In genomic region chr12:94074216-94074969, GRCh38 we compare ENCODE assay signal across 11 cellular contexts.
DNase-seq lines count a peak whose midpoint lies in the region; TF ChIP-seq lines count a peak whose summit lies in the region.
"Had no signal": no experiment of that assay in that cellular context is flagged by ENCODE, and none has a peak within 500 bp of the region (broad histone marks: within the 10 kb centered on the region; RNA-seq: fewer than 3 reads in every experiment).

No MANE protein-coding gene starts in this region.

- peaks cover 16% of the 10 kb centered on the region for H3K4me1 Mint-ChIP-seq in chondrocyte (ENCODE audit: low read depth)
- H3K4me1 Mint-ChIP-seq: memory B cell had no signal

- no peaks in the 10 kb centered on the region for H3K79me1 ChIP-seq in mesendoderm (ENCODE audit: low read length)

- peak overlapping the region; percentile 71 for H4K5ac ChIP-seq in mesendoderm (ENCODE audit: low read length)

- H2BK120ac ChIP-seq in mesendoderm (ENCODE audit: low read depth, low read length), result no peak overlapping the region

- H3K79me2 ChIP-seq in GM23248 (ENCODE audit: insufficient read depth) (no peaks in the 10 kb centered on the region), mesendoderm (ENCODE audit: control insufficient read depth, insufficient read depth, low read length) (no peaks in the 10 kb centered on the region), OCI-LY7 (ENCODE audit: insufficient read depth, low read depth, low read length) (no peaks in the 10 kb centered on the region)
- H3K79me2 ChIP-seq: hepatocyte had no signal

- peak overlapping the region; percentile 66 for H3K9ac ChIP-seq in GM23248
- no peak overlapping the region for H3K9ac ChIP-seq in mesendoderm (ENCODE audit: low read length)
- H3K9ac ChIP-seq in stomach smooth muscle (ENCODE audit: low read length in 2 of 2), result peak overlapping the region; percentile 67 to 84

- peak overlapping the region; percentile 73 for H2AFZ ChIP-seq in GM23248
- no peak overlapping the region for H2AFZ ChIP-seq in OCI-LY7 (ENCODE audit: low read length)
- H2AFZ ChIP-seq: hepatocyte had no signal

- peaks cover 22% of the 10 kb centered on the region for H3K4me1 ChIP-seq in GM23248 (ENCODE audit: insufficient read depth)
- H3K4me1 ChIP-seq in mesendoderm (ENCODE audit: control insufficient read depth, low read depth, low read length), result peaks cover 16% of the 10 kb centered on the region
- peaks cover 16% of the 10 kb centered on the region for H3K4me1 ChIP-seq in stomach smooth muscle (ENCODE audit: control insufficient read depth, insufficient read depth, low read length)
- no peaks in the 10 kb centered on the region for H3K4me1 ChIP-seq in OCI-LY7 (ENCODE audit: insufficient read depth, low read length, poor library complexity, severe bottlenecking)
- H3K4me1 ChIP-seq in BE2C, result no peaks in the 10 kb centered on the region

- H3K23ac ChIP-seq in mesendoderm (ENCODE audit: low read length), result no peak overlapping the region

- TF ChIP-seq CTCF in chondrocyte (IDR thresholded peaks at IDR 0.05) (no peak), OCI-LY7 (conservative IDR thresholded peaks at IDR 0.05; ENCODE audit: low read length) (no peak), BE2C (IDR thresholded peaks at IDR 0.05; ENCODE audit: low read depth, low read length) (no peak)

- H3K9me2 ChIP-seq in GM23248 (ENCODE audit: insufficient read depth) (no peaks in the 10 kb centered on the region), OCI-LY7 (ENCODE audit: insufficient read depth, low read length) (no peaks in the 10 kb centered on the region)

- H3K27me3 ChIP-seq in GM23248 (replicated peaks; ENCODE audit: insufficient read depth) (no peaks in the 10 kb centered on the region), mesendoderm (ENCODE audit: insufficient read depth, low read length, poor library complexity) (no peaks in the 10 kb centered on the region), stomach smooth muscle (ENCODE audit: control insufficient read depth in 1 of 2, insufficient read depth in 2 of 2, low read length in 2 of 2) (no peaks in the 10 kb centered on the region), BE2C (no peaks in the 10 kb centered on the region)
- H3K27me3 ChIP-seq: hepatocyte had no signal

- no peak overlapping the region for H3K4me3 Mint-ChIP-seq in chondrocyte (ENCODE audit: unreplicated experiment)
- H3K4me3 Mint-ChIP-seq: memory B cell had no signal

- in situ Hi-C loops in GM23248 (cut with MboI), result no loop called here

- POLR2A ChIA-PET in OCI-LY7 (lab: Charles Lee), result interaction anchor here (0.9 kb wide), 1 partner anchor 14 kb away, joined by 11 read pairs; no protein-coding TSS in a partner anchor

- H3K4ac ChIP-seq in mesendoderm (ENCODE audit: low read depth, low read length), result no peak overlapping the region

- H3K4me2 ChIP-seq in GM23248 (ENCODE audit: unreplicated experiment), result peak overlapping the region; percentile 78
- H3K4me2 ChIP-seq in mesendoderm (ENCODE audit: low read length), result no peak overlapping the region
- no peak overlapping the region for H3K4me2 ChIP-seq in OCI-LY7 (ENCODE audit: low read length)
- H3K4me2 ChIP-seq: hepatocyte had no signal

- H3K27ac Mint-ChIP-seq in chondrocyte (ENCODE audit: unreplicated experiment), result peak overlapping the region; percentile 8
- H3K27ac Mint-ChIP-seq: memory B cell had no signal

- H3K27me3 Mint-ChIP-seq in chondrocyte (ENCODE audit: low read depth), result peaks cover 3% of the 10 kb centered on the region

- no peaks in the 10 kb centered on the region for H3K36me3 Mint-ChIP-seq in chondrocyte (ENCODE audit: low read depth)
- H3K36me3 Mint-ChIP-seq: memory B cell had no signal

- BruUV-seq in OCI-LY7 (replicated peaks; lab: Mats Ljungman, UMichigan), result no TSS peak

- H3K9me3 ChIP-seq in GM23248 (ENCODE audit: low read depth) (no peaks in the 10 kb centered on the region), stomach smooth muscle (ENCODE audit: control insufficient read depth in 2 of 2, low read length in 2 of 2) (no peaks in the 10 kb centered on the region), OCI-LY7 (ENCODE audit: low read length) (no peaks in the 10 kb centered on the region), BE2C (no peaks in the 10 kb centered on the region)
- H3K9me3 ChIP-seq: HAP-1 had no signal

- H4K20me1 ChIP-seq in GM23248 (ENCODE audit: insufficient read depth), result no peaks in the 10 kb centered on the region
- no peaks in the 10 kb centered on the region for H4K20me1 ChIP-seq in OCI-LY7 (ENCODE audit: insufficient read depth, low read length)

- H3K9me3 Mint-ChIP-seq in chondrocyte (ENCODE audit: low read depth), result no peaks in the 10 kb centered on the region
- H3K9me3 Mint-ChIP-seq: memory B cell had no signal

- peak; percentile 69 for DNase-seq in GM23248
- DNase-seq in chondrocyte (ENCODE audit: low spot score), result no peak
- no peak for DNase-seq in mesendoderm
- no peak for DNase-seq in activated naive CD4-positive, alpha-beta T cell treated with anti-CD3 and anti-CD28 coated beads, Interleukin-2, amount 50 U/mL, for 16 hours
- no peak for DNase-seq in OCI-LY7 (ENCODE audit: low spot score)
- DNase-seq in BE2C, result no peak
- DNase-seq in middle frontal gyrus (ENCODE audit: extremely low spot score, low spot score), result no peak

- intact Hi-C loops in OCI-LY7 (cut with micrococcal nuclease; ENCODE audit: unreplicated experiment), result no loop called here

- no peak overlapping the region for H3K18ac ChIP-seq in mesendoderm (ENCODE audit: low read length)

- no peak overlapping the region for H2AK5ac ChIP-seq in mesendoderm (ENCODE audit: low read length)

- CTCF ChIA-PET in OCI-LY7 (lab: Charles Lee; ENCODE audit: unreplicated experiment), result interaction anchor here (0.6 kb wide), 1 partner anchor 119 kb away, joined by 3 read pairs; no protein-coding TSS in a partner anchor

- H3K27ac ChIP-seq in GM23248 (peak overlapping the region; percentile 78), mesendoderm (ENCODE audit: low read depth, low read length) (no peak overlapping the region), stomach smooth muscle (ENCODE audit: low read length) (peak overlapping the region; percentile 99), OCI-LY7 (ENCODE audit: low read depth, low read length, poor library complexity, severe bottlenecking) (no peak overlapping the region)
- H3K27ac ChIP-seq: hepatocyte had no signal

- H2BK5ac ChIP-seq in mesendoderm (ENCODE audit: low read length), result no peak overlapping the region

- no peaks in the 10 kb centered on the region for H3K36me3 ChIP-seq in GM23248 (ENCODE audit: low read depth)
- no peaks in the 10 kb centered on the region for H3K36me3 ChIP-seq in mesendoderm (ENCODE audit: control insufficient read depth, insufficient read depth, low read length)
- H3K36me3 ChIP-seq in stomach smooth muscle (ENCODE audit: control insufficient read depth in 2 of 2, insufficient read depth in 2 of 2, low read length in 2 of 2), result no peaks in the 10 kb centered on the region
- no peaks in the 10 kb centered on the region for H3K36me3 ChIP-seq in OCI-LY7 (ENCODE audit: insufficient read depth, low read length)
- H3K36me3 ChIP-seq in BE2C, result no peaks in the 10 kb centered on the region
- H3K36me3 ChIP-seq: HAP-1 had no signal

- no peak overlapping the region for H3K56ac ChIP-seq in mesendoderm (ENCODE audit: low read length)

- H3K4me3 ChIP-seq in GM23248 (peak overlapping the region; percentile 50; the same call in 1 of the 2 replicates), mesendoderm (ENCODE audit: low read length) (no peak overlapping the region), stomach smooth muscle (ENCODE audit: low read length in 2 of 2) (peak overlapping the region in 1 of 2 donors; percentile 65), OCI-LY7 (ENCODE audit: low read depth, low read length, poor library complexity, severe bottlenecking) (no peak overlapping the region), BE2C (ENCODE audit: low read depth, low read length) (no peak overlapping the region)
- H3K4me3 ChIP-seq: HAP-1, hepatocyte had no signal

- WGBS in GM23248 (ENCODE audit: low coverage in 1 of 2, low lambda C conversion rate in 2 of 2, missing lambda C conversion rate in 2 of 2), 2 experiments, result 23 to 31% methylated on average over 14 of the region's 14 CpGs
- no CpG with 5 or more reads among the region's 14 CpGs for WGBS in mesendoderm (ENCODE audit: extremely low coverage, insufficient coverage, low lambda C conversion rate)

- no peak overlapping the region for H4K8ac ChIP-seq in mesendoderm (ENCODE audit: low read depth, low read length)

- no peak overlapping the region for H2BK15ac ChIP-seq in mesendoderm (replicated peaks; ENCODE audit: low read depth)

- H3F3A ChIP-seq in GM23248 (ENCODE audit: insufficient read depth), result peaks cover 9% of the 10 kb centered on the region; the same call in 1 of the 2 replicates

Comparison
In these comparisons a context has a peak if more than half of its experiments do, and no peak if none do; other contexts are left out.
1. H3K27ac ChIP-seq: peak in GM23248 (single experiment) and stomach smooth muscle (single experiment); none in mesendoderm (single experiment) and OCI-LY7 (single experiment).